17 cellular contexts compared by ENCODE assay signal in the genomic region with DNA sequence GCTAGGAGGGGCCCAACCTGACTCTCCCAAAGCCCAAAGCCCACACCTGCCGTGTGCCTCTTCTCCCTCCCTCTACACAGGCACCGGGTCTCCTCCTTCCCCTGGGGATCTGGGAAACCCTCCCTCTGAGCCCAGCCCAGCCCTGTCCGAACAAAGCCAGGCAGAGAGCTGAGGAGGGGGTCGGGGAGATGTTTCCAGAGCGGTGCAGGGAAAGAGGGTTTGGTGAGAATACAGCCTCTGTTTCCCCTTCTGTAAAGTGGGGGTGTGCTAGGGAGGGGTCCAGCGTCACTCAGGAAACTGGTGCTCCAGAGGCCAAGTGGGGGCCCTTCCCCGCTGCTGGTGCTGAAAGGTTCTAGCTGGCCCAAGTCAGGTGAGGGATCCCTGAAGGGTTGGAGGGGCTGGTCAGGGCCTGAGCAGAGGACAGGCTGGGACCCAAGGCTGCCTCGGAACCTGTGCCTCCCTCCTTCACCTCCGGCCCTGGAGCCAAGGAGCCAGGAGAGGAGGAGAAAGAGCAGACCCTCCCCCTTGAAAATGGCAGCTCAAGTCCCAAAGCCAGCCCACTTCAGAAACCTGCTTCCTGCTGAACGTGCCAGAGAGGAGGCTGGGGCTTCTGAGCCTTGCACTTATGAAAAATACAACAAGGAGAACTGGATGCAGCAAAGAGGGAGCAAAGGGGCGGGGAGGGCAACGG. TPM values are rescaled to one million over a fixed set of nuclear protein-coding genes. Genes with fewer than 3 reads are reported as not detected.
DNase-seq lines count a peak whose midpoint lies in the region; ATAC-seq, FAIRE-seq and TF ChIP-seq lines count a peak whose summit lies in the region.
"Had no signal": no experiment of that assay in that cellular context is flagged by ENCODE, and none has a peak within 500 bp of the region (broad histone marks: within the 10 kb centered on the region; RNA-seq: fewer than 3 reads in every experiment).

No MANE protein-coding gene starts in this region.

- H3K4me3 ChIP-seq in left lung (no peak overlapping the region), tibial nerve (no peak overlapping the region)
- H3K4me3 ChIP-seq: testis had no signal

- TF ChIP-seq CTCF in RWPE1 (conservative IDR thresholded peaks at IDR 0.05; ENCODE audit: low read depth) (no peak), left lung (IDR thresholded peaks at IDR 0.05) (no peak), tibial nerve (IDR thresholded peaks at IDR 0.05) (no peak)

- CTCF ChIA-PET in RWPE1 (lab: Yijun Ruan, JAX): interaction anchor here (0.5 to 1.2 kb wide), 2 partner anchors 79 to 89 kb away, joined by 5 to 7 read pairs; no protein-coding TSS in a partner anchor

- POLR2A ChIA-PET in RWPE1 (lab: Yijun Ruan, JAX; ENCODE audit: low non-redundant PET): no interaction called here

- H3K27me3 ChIP-seq in left lung (no peaks in the 10 kb centered on the region), tibial nerve (no peaks in the 10 kb centered on the region)
- H3K27me3 ChIP-seq: testis had no signal

- H3K27ac ChIP-seq in RWPE1: peak overlapping the region; percentile 88
- peak overlapping the region; percentile 10 to 37 for H3K27ac ChIP-seq in left lung
- H3K27ac ChIP-seq in tibial nerve: peak overlapping the region in 3 of 4 donors; percentile 17 to 78 (median 72)
- H3K27ac ChIP-seq: neutrophil, testis had no signal

- TF ChIP-seq POLR2A in tibial nerve (IDR thresholded peaks at IDR 0.05): no peak

- H3K9me3 ChIP-seq in left lung (no peaks in the 10 kb centered on the region), tibial nerve (no peaks in the 10 kb centered on the region)
- H3K9me3 ChIP-seq: neutrophil, testis had no signal

- DNase-seq in NCI-H345 (lab: John Stamatoyannopoulos, UW): peak; percentile 56
- no peak for DNase-seq in NCI-H345 treated with DMSO at 0.1 percent for 48 hours (lab: John Stamatoyannopoulos, UW; ENCODE audit: unreplicated experiment)
- no peak for DNase-seq in RWPE1 (ENCODE audit: low spot score)
- DNase-seq in left lung: no peak
- DNase-seq in tibial nerve (ENCODE audit: low spot score in 2 of 2): no peak
- DNase-seq in activated CD8-positive, alpha-beta memory T cell treated with anti-CD3 and anti-CD28 coated beads, Interleukin-2, amount 50 U/mL, for 48 hours: no peak
- DNase-seq in frontal cortex (ENCODE audit: low spot score in 2 of 2): no peak
- DNase-seq: ACHN; activated CD4-positive, alpha-beta T cell treated with anti-CD3 and anti-CD28 coated beads for 1 hour; activated naive CD8-positive, alpha-beta T cell treated with anti-CD3 and anti-CD28 coated beads, Interleukin-2, amount 50 U/mL, for 24 hours; activated T-cell treated with anti-CD3 and anti-CD28 coated beads, Interleukin-2, amount 50 U/mL, for 4 hours; erythroblast; small intestine had no signal

- FAIRE-seq in frontal cortex (lab: Jason Lieb, UNC): no peak
- FAIRE-seq: colon, small intestine had no signal

- 53 to 67% methylated on average over 11 to 12 of the region's 12 CpGs for WGBS in tibial nerve, 2 donors

- H3K4me1 ChIP-seq in left lung (no peaks in the 10 kb centered on the region), tibial nerve (peaks cover 0 to 33% (median 10%) of the 10 kb centered on the region in 4 donors)

- ATAC-seq in left lung (peak; percentile 72), GM19035 (IDR thresholded peaks at IDR 0.05; ENCODE audit: unreplicated experiment) (no peak)
- ATAC-seq: activated T-cell treated with anti-CD3 and anti-CD28 coated beads, Interleukin-2, amount 50 U/mL, for 4 hours had no signal

- no peak for TF ChIP-seq EP300 in tibial nerve (IDR thresholded peaks at IDR 0.05)

- intact Hi-C loops in left lung (cut with DNase I): no loop called here

- H3K36me3 ChIP-seq in left lung (no peaks in the 10 kb centered on the region), tibial nerve (peaks cover 0 to 6% (median 0%) of the 10 kb centered on the region in 3 donors)
- H3K36me3 ChIP-seq: neutrophil had no signal

RNA-seq across cellular contexts. Expression of a gene that starts 43.4 kb away (rescaled TPM):
- total RNA-seq in left lung (10 to 100 TPM; 13.5 to 19.8 TPM), tibial nerve (10 to 100 TPM; 30.6 to 45.0 (median 35.0) TPM), frontal cortex (19.6 TPM)

Comparison
In these comparisons a context has a peak if more than half of its experiments do, and no peak if none do; other contexts are left out.
1. H3K27ac ChIP-seq: peak in every context shown above with its lines; median percentile 88 in RWPE1; 72 in tibial nerve; 24 in left lung.